ENCODE assay signal across 23 cellular contexts in genomic region chr1:38581396-38581795, GRCh38.
"Had no signal": no experiment of that assay in that cellular context is flagged by ENCODE, and none has a peak within 500 bp of the region (broad histone marks: within the 10 kb centered on the region; RNA-seq: fewer than 3 reads in every experiment).

No MANE protein-coding gene starts in this region.

- H3K27ac Mint-ChIP-seq: activated CD4-positive, alpha-beta memory T cell treated with anti-CD3 and anti-CD28 coated beads, Interleukin-2, amount 10 ng/mL, durations not matched to agents 7 days and 5 days; activated CD4-positive, alpha-beta T cell treated with anti-CD3 and anti-CD28 coated beads, Interleukin-2, amount 10 ng/mL, durations not matched to agents 7 days and 5 days; activated naive CD4-positive, alpha-beta T cell treated with anti-CD3 and anti-CD28 coated beads, Interleukin-2, amount 10 ng/mL, durations not matched to agents 7 days and 5 days; activated naive CD8-positive, alpha-beta T cell treated with anti-CD3 and anti-CD28 coated beads for 36 hours had no signal

- H3K27ac ChIP-seq: KMS-11, VCaP had no signal

- H3K9me3 ChIP-seq: SK-N-SH had no signal

- H3K4me3 Mint-ChIP-seq: activated CD4-positive, alpha-beta memory T cell treated with anti-CD3 and anti-CD28 coated beads, Interleukin-2, amount 10 ng/mL, durations not matched to agents 7 days and 5 days; activated CD4-positive, alpha-beta T cell treated with anti-CD3 and anti-CD28 coated beads, Interleukin-2, amount 10 ng/mL, durations not matched to agents 7 days and 5 days; activated naive CD4-positive, alpha-beta T cell treated with anti-CD3 and anti-CD28 coated beads, Interleukin-2, amount 10 ng/mL, durations not matched to agents 7 days and 5 days; activated naive CD8-positive, alpha-beta T cell treated with anti-CD3 and anti-CD28 coated beads for 36 hours; activated T-cell treated with anti-CD3 and anti-CD28 coated beads, Interleukin-2, amount 50 U/mL, for 4 hours had no signal

- ATAC-seq: activated T-cell treated with anti-CD3 and anti-CD28 coated beads, Interleukin-2, amount 50 U/mL, for 4 hours; Panc1; Right ventricle myocardium inferior had no signal

- H3K9me3 Mint-ChIP-seq: activated CD4-positive, alpha-beta memory T cell treated with anti-CD3 and anti-CD28 coated beads, Interleukin-2, amount 10 ng/mL, durations not matched to agents 7 days and 5 days; activated CD4-positive, alpha-beta T cell treated with anti-CD3 and anti-CD28 coated beads, Interleukin-2, amount 10 ng/mL, durations not matched to agents 7 days and 5 days; activated T-cell treated with anti-CD3 and anti-CD28 coated beads, Interleukin-2, amount 50 U/mL, for 4 hours had no signal

- H3K9ac ChIP-seq: KMS-11, SK-N-SH had no signal

- H3K36me3 Mint-ChIP-seq: activated naive CD8-positive, alpha-beta T cell treated with anti-CD3 and anti-CD28 coated beads for 36 hours had no signal

- DNase-seq: activated CD4-positive, alpha-beta memory T cell treated with anti-CD3 and anti-CD28 coated beads, Interleukin-2, amount 10 ng/mL, durations not matched to agents 7 days and 5 days; activated CD4-positive, alpha-beta T cell treated with anti-CD3 and anti-CD28 coated beads, Interleukin-2, amount 10 ng/mL, durations not matched to agents 7 days and 5 days; activated CD4-positive, CD25-positive, alpha-beta regulatory T cell; activated gamma-delta T cell treated with Interleukin-2 at 50 U/mL for 16 hours; activated naive CD4-positive, alpha-beta T cell treated with anti-CD3 and anti-CD28 coated beads, Interleukin-2, amount 10 ng/mL, durations not matched to agents 7 days and 5 days; activated naive CD8-positive, alpha-beta T cell treated with anti-CD3 and anti-CD28 coated beads for 36 hours; activated T-cell treated with anti-CD3 and anti-CD28 coated beads, Interleukin-2, amount 50 U/mL, for 4 hours; caudate nucleus; NCI-H1092; NCI-H1417; NCI-H1930; NCI-H2171; NCI-H2227 treated with DMSO at 0.1 percent for 48 hours; NCI-H69; NK-92 treated with Interleukin-12 subunit alpha and Interleukin-12 subunit beta, amount 100 ng/mL, for 24 hours; OCI-M1; RPMI8226; SK-N-SH; T-helper 1 cell had no signal

- H3K4me2 ChIP-seq: KMS-11, SK-N-SH had no signal
